In the genomic region with DNA sequence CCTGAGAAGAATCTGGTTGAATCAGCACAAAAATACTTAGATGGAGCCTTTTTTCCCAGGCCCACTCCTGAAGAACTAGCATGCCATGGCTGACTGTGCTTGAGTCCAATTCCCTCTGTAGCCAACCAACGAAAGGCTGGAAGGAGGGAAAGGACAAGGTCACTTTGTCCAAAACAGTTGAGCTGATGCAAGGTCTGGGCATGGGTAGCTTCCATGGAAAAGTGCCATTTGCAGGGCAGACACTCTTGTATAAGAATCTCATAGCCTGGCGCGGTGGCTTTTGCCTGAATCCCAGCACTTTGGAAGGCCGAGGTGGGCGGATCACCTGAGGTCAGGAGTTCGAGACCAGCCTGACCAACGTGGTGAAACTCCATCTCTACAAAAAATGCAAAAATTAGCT, we compare ENCODE assay signal across 1 cellular context.
TF ChIP-seq lines count a peak whose summit lies in the region.

No MANE protein-coding gene starts in this region.

TF ChIP-seq in A549, 52 proteins besides CTCF, POLR2A, EP300 and RAD21 (continued from another document):
- TF ChIP-seq CHD2 (IDR thresholded peaks at IDR 0.05; ENCODE audit: low read length, partially characterized antibody) (no peak), FOSL2 (IDR thresholded peaks at IDR 0.05) (no peak), FOSL2 (CRISPR knock-in tag; IDR thresholded peaks at IDR 0.05) (no peak)
- TF ChIP-seq, protein P1, sequence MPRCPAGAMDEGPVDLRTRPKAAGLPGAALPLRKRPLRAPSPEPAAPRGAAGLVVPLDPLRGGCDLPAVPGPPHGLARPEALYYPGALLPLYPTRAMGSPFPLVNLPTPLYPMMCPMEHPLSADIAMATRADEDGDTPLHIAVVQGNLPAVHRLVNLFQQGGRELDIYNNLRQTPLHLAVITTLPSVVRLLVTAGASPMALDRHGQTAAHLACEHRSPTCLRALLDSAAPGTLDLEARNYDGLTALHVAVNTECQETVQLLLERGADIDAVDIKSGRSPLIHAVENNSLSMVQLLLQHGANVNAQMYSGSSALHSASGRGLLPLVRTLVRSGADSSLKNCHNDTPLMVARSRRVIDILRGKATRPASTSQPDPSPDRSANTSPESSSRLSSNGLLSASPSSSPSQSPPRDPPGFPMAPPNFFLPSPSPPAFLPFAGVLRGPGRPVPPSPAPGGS (IDR thresholded peaks at IDR 0.05) = no peak
- TF ChIP-seq, protein P2, sequence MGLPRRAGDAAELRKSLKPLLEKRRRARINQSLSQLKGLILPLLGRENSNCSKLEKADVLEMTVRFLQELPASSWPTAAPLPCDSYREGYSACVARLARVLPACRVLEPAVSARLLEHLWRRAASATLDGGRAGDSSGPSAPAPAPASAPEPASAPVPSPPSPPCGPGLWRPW (IDR thresholded peaks at IDR 0.05) = no peak
